ENCODE assay signal across 2 cellular contexts in genomic region chr17:79836952-79837887, GRCh38.
TF ChIP-seq lines count a peak whose summit lies in the region.

No MANE protein-coding gene starts in this region.

TF ChIP-seq in HCT116, 20 proteins besides CTCF, POLR2A, EP300 and RAD21 (continued from another document):
- TF ChIP-seq REST (IDR thresholded peaks at IDR 0.05; ENCODE audit: low read depth) (no peak), ZFX (IDR thresholded peaks at IDR 0.05) (no peak), ELF1 (IDR thresholded peaks at IDR 0.05; ENCODE audit: borderline replicate concordance, low read depth) (no peak), SP1 (IDR thresholded peaks at IDR 0.05; ENCODE audit: low read depth) (no peak), EZH2phosphoT487 (IDR thresholded peaks at IDR 0.05; ENCODE audit: borderline replicate concordance) (no peak), CBX3 (IDR thresholded peaks at IDR 0.05; ENCODE audit: low read depth) (no peak), ATF3 (IDR thresholded peaks at IDR 0.05) (no peak), MAX (IDR thresholded peaks at IDR 0.05) (no peak), CEBPB (IDR thresholded peaks at IDR 0.05; ENCODE audit: low read depth) (peak; percentile 96), ZNF274 (IDR thresholded peaks at IDR 0.05; ENCODE audit: low read depth, low read length) (no peak), SIN3A (IDR thresholded peaks at IDR 0.05; ENCODE audit: low read depth) (no peak), POLR2AphosphoS5 (IDR thresholded peaks at IDR 0.05; ENCODE audit: low read depth, low read length) (peak; percentile 66), YY1 (IDR thresholded peaks at IDR 0.05; ENCODE audit: extremely low read depth, insufficient replicate concordance, low read depth, low read length) (no peak), SRF (IDR thresholded peaks at IDR 0.05; ENCODE audit: low read depth) (no peak)

TF ChIP-seq in liver, 16 proteins besides CTCF, POLR2A, EP300 and RAD21 (continued from another document):
- TF ChIP-seq REST (IDR thresholded peaks at IDR 0.05) (peak; percentile 64), JUND (IDR thresholded peaks at IDR 0.05) (peak in 1 of 2 donors; percentile 26), EGR1 (IDR thresholded peaks at IDR 0.05; ENCODE audit: low read depth in 2 of 2) (peak; percentile 81 to 97)
TF ChIP-seq in liver: peak in this region for 10.
